Comparison of ENCODE assay signal across 15 cellular contexts in genomic region chr17:1498869-1499268, GRCh38. TPM values are rescaled to one million over a fixed set of nuclear protein-coding genes. Genes with fewer than 3 reads are reported as not detected.
DNase-seq lines count a peak whose midpoint lies in the region; ATAC-seq and TF ChIP-seq lines count a peak whose summit lies in the region.
"Had no signal": no experiment of that assay in that cellular context is flagged by ENCODE, and none has a peak within 500 bp of the region (broad histone marks: within the 10 kb centered on the region; RNA-seq: fewer than 3 reads in every experiment).

No MANE protein-coding gene starts in this region.

- H3K4me3 ChIP-seq in BLaER1 (no peak overlapping the region), IMR-90 (ENCODE audit: insufficient read depth, low read depth, low read length) (no peak overlapping the region), neural progenitor cell (no peak overlapping the region)
- H3K4me3 ChIP-seq: HAP-1, heart right ventricle had no signal

- no peak overlapping the region for H4K8ac ChIP-seq in IMR-90 (ENCODE audit: low read depth in 2 of 2, low read length in 2 of 2)

- no peak overlapping the region for H3K56ac ChIP-seq in IMR-90 (ENCODE audit: extremely low read depth, insufficient read depth, low read length)

- TF ChIP-seq RAD21 in IMR-90 (IDR thresholded peaks at IDR 0.05; ENCODE audit: low read length), result no peak

- H3K27me3 Mint-ChIP-seq in neural progenitor cell (ENCODE audit: insufficient read depth, low read depth), result peaks cover 3% of the 10 kb centered on the region

- ATAC-seq in IMR-90 (ENCODE audit: low read depth), result peak; percentile 68
- ATAC-seq: heart right ventricle, left lobe of liver, sciatic nerve had no signal

- H2BK20ac ChIP-seq in IMR-90 (ENCODE audit: low read depth, low read length), result no peak overlapping the region

- in situ Hi-C loops in IMR-90 (cut with MboI; ENCODE audit: low sequenced_read_pairs), result no loop called here

- peaks cover 28% of the 10 kb centered on the region; the same call in 1 of the 2 replicates for H3K36me3 ChIP-seq in BLaER1
- peaks cover 14% of the 10 kb centered on the region for H3K36me3 ChIP-seq in IMR-90 (ENCODE audit: control insufficient read depth, insufficient read depth, low read length)
- H3K36me3 ChIP-seq in neural progenitor cell, result no peaks in the 10 kb centered on the region

- H3K9me1 ChIP-seq in IMR-90 (ENCODE audit: insufficient read depth, low read length), result peaks cover 5% of the 10 kb centered on the region; the same call in 1 of the 2 replicates

- H3K79me2 ChIP-seq in neural progenitor cell (ENCODE audit: low read depth), result no peaks in the 10 kb centered on the region

- H2BK120ac ChIP-seq in IMR-90 (ENCODE audit: low read depth, low read length), result no peak overlapping the region

- H3K9ac ChIP-seq in BLaER1, result no peak overlapping the region
- H3K9ac ChIP-seq in IMR-90 (ENCODE audit: low read depth, low read length), result no peak overlapping the region
- H3K9ac ChIP-seq in neural progenitor cell, result no peak overlapping the region

- no peak overlapping the region for H4K5ac ChIP-seq in IMR-90 (ENCODE audit: low read depth, low read length)

- H3K27me3 ChIP-seq in BLaER1 (peaks cover 19% of the 10 kb centered on the region), IMR-90 (ENCODE audit: control insufficient read depth, insufficient read depth, low read length) (no peaks in the 10 kb centered on the region), neural progenitor cell (no peaks in the 10 kb centered on the region)
- H3K27me3 ChIP-seq: heart right ventricle had no signal

- H4K91ac ChIP-seq in IMR-90 (ENCODE audit: insufficient read depth, low read depth, low read length), result no peak overlapping the region

- no TSS peak for BruUV-seq in IMR-90 (replicated peaks; lab: Mats Ljungman, UMichigan)

- H3K79me1 ChIP-seq in IMR-90 (ENCODE audit: low read depth in 1 of 2, low read length in 2 of 2), result 0 out of 4 replicates have a peak, but pooled peaks cover 0 to 3% of the 10 kb centered on the region in 2 experiments

- intact Hi-C loops in IMR-90 (cut with micrococcal nuclease), result no loop called here

- POLR2A ChIA-PET in IMR-90 (lab: Charles Lee; ENCODE audit: unreplicated experiment), result no interaction called here

- peaks cover 5% of the 10 kb centered on the region for H3K4me1 Mint-ChIP-seq in neural progenitor cell

- H3K36me3 Mint-ChIP-seq in neural progenitor cell, result no peaks in the 10 kb centered on the region

- H2BK5ac ChIP-seq in IMR-90 (ENCODE audit: low read depth, low read length, poor library complexity, severe bottlenecking), result no peak overlapping the region

- TF ChIP-seq POLR2A in IMR-90 (IDR thresholded peaks at IDR 0.05; ENCODE audit: low read depth, low read length), result no peak

- no peak overlapping the region for H3K4me3 Mint-ChIP-seq in neural progenitor cell
- H3K4me3 Mint-ChIP-seq: nephron progenitor cell had no signal

- peaks cover 23% of the 10 kb centered on the region for H4K20me1 ChIP-seq in BLaER1
- 0 out of 2 replicates have a peak, but pooled peaks cover 3% of the 10 kb centered on the region for H4K20me1 ChIP-seq in IMR-90 (ENCODE audit: insufficient read depth, low read length)
- no peaks in the 10 kb centered on the region for H4K20me1 ChIP-seq in neural progenitor cell (ENCODE audit: low read depth)

- H3K4me2 ChIP-seq in BLaER1 (peak overlapping the region; percentile 55), IMR-90 (ENCODE audit: low read depth, low read length) (no peak overlapping the region), neural progenitor cell (no peak overlapping the region)

- H3F3A ChIP-seq in neural progenitor cell (ENCODE audit: low read depth), result no peaks in the 10 kb centered on the region

- H3K9me3 ChIP-seq in BLaER1, result no peaks in the 10 kb centered on the region
- H3K9me3 ChIP-seq in IMR-90 (ENCODE audit: control insufficient read depth, insufficient read depth, low read length), result no peaks in the 10 kb centered on the region
- H3K9me3 ChIP-seq in neural progenitor cell (ENCODE audit: low read depth), result no peaks in the 10 kb centered on the region
- H3K9me3 ChIP-seq: HAP-1, heart right ventricle had no signal

- H3K27ac ChIP-seq in BLaER1 (no peak overlapping the region), IMR-90 (ENCODE audit: insufficient read depth, low read length) (no peak overlapping the region), neural progenitor cell (no peak overlapping the region)

- H3K14ac ChIP-seq in IMR-90 (replicated peaks; ENCODE audit: low read depth, low read length), result 0 out of 2 replicates have a peak overlapping the region, but pooled peaks have one; percentile 11

- H2AK5ac ChIP-seq in IMR-90 (ENCODE audit: low read depth, low read length), result no peak overlapping the region

- dilution Hi-C loops in IMR-90 (cut with HindIII; ENCODE audit: low sequenced_read_pairs, unreplicated experiment), result no loop called here

- H2BK15ac ChIP-seq in IMR-90 (ENCODE audit: low read depth, low read length), result no peak overlapping the region

- no peak overlapping the region for H3K27ac Mint-ChIP-seq in neural progenitor cell
- H3K27ac Mint-ChIP-seq: nephron progenitor cell had no signal

- WGBS in IMR-90 (ENCODE audit: extremely low coverage in 2 of 2, insufficient read length in 1 of 2), 2 experiments, result no CpG with 5 or more reads among the region's 9 CpGs

- peak overlapping the region; percentile 67 for H2AK9ac ChIP-seq in IMR-90 (replicated peaks; ENCODE audit: low read depth, low read length, poor library complexity)

- DNase-seq in IMR-90 (peak; percentile 90), astrocyte of the hippocampus (ENCODE audit: low read depth, low spot score) (peak; percentile 77), lung microvascular endothelial cell (ENCODE audit: low read depth in 2 of 2) (peak; percentile 37 to 60), NCI-H1105 treated with DMSO at 0.1 percent for 48 hours (lab: John Stamatoyannopoulos, UW) (no peak), neural progenitor cell (ENCODE audit: low spot score) (no peak), GDM1 (lab: John Stamatoyannopoulos, UW) (no peak)
- no peak for DNase-seq in activated effector memory CD4-positive, alpha-beta T cell treated with anti-CD3 and anti-CD28 coated beads, Interleukin-2, amount 50 U/mL, for 16 hours
- DNase-seq: heart right ventricle, NCI-H146, NCI-H526, nephron progenitor cell had no signal

- H2AFZ ChIP-seq in IMR-90 (replicated peaks; ENCODE audit: low read length, poor library complexity) (no peak overlapping the region), neural progenitor cell (replicated peaks) (no peak overlapping the region)

- CTCF ChIA-PET in IMR-90 (lab: Yijun Ruan, JAX), result interaction anchor here (1.0 kb wide), 1 partner anchor 18 kb away, joined by 4 read pairs; the partner anchor contains the start of gene INPP5K

- H3K23ac ChIP-seq in IMR-90 (ENCODE audit: low read depth, low read length), result peak overlapping the region; percentile 31; the same call in 1 of the 2 replicates

- TF ChIP-seq CTCF in IMR-90 (conservative IDR thresholded peaks at IDR 0.05; ENCODE audit: low read depth, low read length), result no peak
- no peak for TF ChIP-seq CTCF in neural progenitor cell (IDR thresholded peaks at IDR 0.05)

- peaks cover 20% of the 10 kb centered on the region for H3K4me1 ChIP-seq in BLaER1
- H3K4me1 ChIP-seq in IMR-90 (ENCODE audit: control insufficient read depth, insufficient read depth, low read length), result peaks cover 2% of the 10 kb centered on the region; the same call in 1 of the 2 replicates
- no peaks in the 10 kb centered on the region for H3K4me1 ChIP-seq in neural progenitor cell
- H3K4me1 ChIP-seq: HAP-1 had no signal

- H3K4ac ChIP-seq in IMR-90 (ENCODE audit: low read depth, low read length), result no peak overlapping the region

- H3K9me3 Mint-ChIP-seq in neural progenitor cell, result no peaks in the 10 kb centered on the region
- H3K9me3 Mint-ChIP-seq: nephron progenitor cell had no signal

- H3K18ac ChIP-seq in IMR-90 (ENCODE audit: low read depth, low read length), result no peak overlapping the region

TF ChIP-seq in IMR-90, 13 proteins besides CTCF, POLR2A, EP300 and RAD21:
- TF ChIP-seq, protein P1, sequence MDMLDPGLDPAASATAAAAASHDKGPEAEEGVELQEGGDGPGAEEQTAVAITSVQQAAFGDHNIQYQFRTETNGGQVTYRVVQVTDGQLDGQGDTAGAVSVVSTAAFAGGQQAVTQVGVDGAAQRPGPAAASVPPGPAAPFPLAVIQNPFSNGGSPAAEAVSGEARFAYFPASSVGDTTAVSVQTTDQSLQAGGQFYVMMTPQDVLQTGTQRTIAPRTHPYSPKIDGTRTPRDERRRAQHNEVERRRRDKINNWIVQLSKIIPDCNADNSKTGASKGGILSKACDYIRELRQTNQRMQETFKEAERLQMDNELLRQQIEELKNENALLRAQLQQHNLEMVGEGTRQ (IDR thresholded peaks at IDR 0.05; ENCODE audit: low read depth, low read length), result peak; percentile 49; the same call in 1 of the 2 replicates
- peak; percentile 85 for TF ChIP-seq MXI1 (IDR thresholded peaks at IDR 0.05; ENCODE audit: borderline replicate concordance, low read depth, low read length)
- peak; percentile 53; the same call in 1 of the 2 replicates for TF ChIP-seq BHLHE40 (IDR thresholded peaks at IDR 0.05; ENCODE audit: low read depth, low read length)
- no peak for TF ChIP-seq CEBPB (IDR thresholded peaks at IDR 0.05; ENCODE audit: low read depth, low read length)
- TF ChIP-seq MAZ (IDR thresholded peaks at IDR 0.05; ENCODE audit: borderline replicate concordance, low read depth, low read length), result no peak
- no peak for TF ChIP-seq NFE2L2 (IDR thresholded peaks at IDR 0.05; ENCODE audit: low read depth, low read length)
TF ChIP-seq in IMR-90: peak in this region for 3.

RNA-seq across cellular contexts. Expression of gene MYO1C, which starts 6.4 kb away (rescaled TPM):
- total RNA-seq in IMR-90 (2012; rRNA removed) (174 and 196 TPM in 2 replicates), lung microvascular endothelial cell (113 and 134 TPM in 2 replicates), neural progenitor cell (ENCODE audit: low replicate concordance) (28.7 and 40.6 TPM in 2 replicates)
- 162 and 188 TPM in 2 replicates for polyA plus RNA-seq in IMR-90 (2012; rRNA removed)
- 98.5 and 136 TPM in 2 replicates for polyA plus RNA-seq in IMR-90 (2012; cell fraction: cytosol; rRNA removed)
- 327 and 394 TPM in 2 replicates for polyA plus RNA-seq in IMR-90 (2012; cell fraction: nucleus; rRNA removed; ENCODE audit: low replicate concordance)

RNA-seq across cellular contexts. Expression of gene INPP5K, which starts 17.5 kb away (rescaled TPM):
- total RNA-seq in IMR-90 (2012; rRNA removed) (16.4 and 17.4 TPM in 2 replicates), lung microvascular endothelial cell (47.3 and 47.8 TPM in 2 replicates), neural progenitor cell (ENCODE audit: low replicate concordance) (11.7 and 20.9 TPM in 2 replicates)
- 14.2 and 14.9 TPM in 2 replicates for polyA plus RNA-seq in IMR-90 (2012; rRNA removed)
- polyA plus RNA-seq in IMR-90 (2012; cell fraction: cytosol; rRNA removed), result 12.5 and 16.8 TPM in 2 replicates
- 43.0 and 43.3 TPM in 2 replicates for polyA plus RNA-seq in IMR-90 (2012; cell fraction: nucleus; rRNA removed; ENCODE audit: low replicate concordance)

RNA-seq across cellular contexts. Expression of gene CRK, which starts 42.8 kb away (rescaled TPM):
- total RNA-seq in IMR-90 (2012; rRNA removed) (100 and 123 TPM in 2 replicates), lung microvascular endothelial cell (81.7 and 95.8 TPM in 2 replicates), neural progenitor cell (ENCODE audit: low replicate concordance) (52.2 and 59.6 TPM in 2 replicates)
- 48.5 and 57.6 TPM in 2 replicates for polyA plus RNA-seq in IMR-90 (2012; rRNA removed)
- polyA plus RNA-seq in IMR-90 (2012; cell fraction: cytosol; rRNA removed), result 21.4 and 31.0 TPM in 2 replicates
- 8.5 and 27.3 TPM in 2 replicates for polyA plus RNA-seq in IMR-90 (2012; cell fraction: nucleus; rRNA removed; ENCODE audit: low replicate concordance)

Comparison
In these comparisons a context has a peak if more than half of its experiments do, and no peak if none do; other contexts are left out.
1. DNase-seq: peak in IMR-90 (single experiment), astrocyte of the hippocampus (single experiment) and lung microvascular endothelial cell (2 of 2); none in NCI-H1105 treated with DMSO at 0.1 percent for 48 hours (single experiment), neural progenitor cell (single experiment), GDM1 (single experiment) and activated effector memory CD4-positive, alpha-beta T cell treated with anti-CD3 and anti-CD28 coated beads, Interleukin-2, amount 50 U/mL, for 16 hours (single experiment).